9 cellular contexts compared by ENCODE assay signal in the genomic region with DNA sequence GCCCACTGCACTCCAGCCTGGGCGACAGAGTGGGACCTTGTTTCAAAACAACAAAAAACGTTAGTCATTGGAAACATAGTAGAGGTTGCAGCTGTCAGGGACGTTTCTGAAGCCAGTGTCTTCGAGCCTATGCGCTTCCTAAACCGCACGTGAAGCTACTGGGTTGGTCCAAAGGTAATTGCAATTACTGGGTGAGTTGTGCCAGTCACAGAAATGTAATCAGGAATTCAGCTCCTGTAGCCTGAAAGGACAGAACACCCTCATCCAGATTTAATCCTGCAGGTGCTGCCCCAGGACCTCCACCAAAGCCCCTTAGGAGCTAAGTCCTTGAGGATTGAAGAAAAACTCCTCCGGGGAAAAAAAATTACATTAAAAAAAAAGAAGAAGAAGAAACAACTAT.
"Had no signal": no experiment of that assay in that cellular context is flagged by ENCODE, and none has a peak within 500 bp of the region (broad histone marks: within the 10 kb centered on the region; RNA-seq: fewer than 3 reads in every experiment).

No MANE protein-coding gene starts in this region.

- H2AFZ ChIP-seq: GM23248 had no signal

- H3K27ac Mint-ChIP-seq: HFFc6 had no signal

- DNase-seq: GM23248, GOT3, H7, HFFc6, IMR-90 had no signal

- H3K4me3 Mint-ChIP-seq: HFFc6 had no signal

- H3K9me3 Mint-ChIP-seq: HFFc6 had no signal

- H3K9me3 ChIP-seq: HAP-1 had no signal

- FAIRE-seq: K562 had no signal

- H3K36me3 ChIP-seq: HAP-1 had no signal

- H3K4me3 ChIP-seq: GM23248, HAP-1, K562 had no signal

- H3K27ac ChIP-seq: GM23248, HL-60 had no signal

- ATAC-seq: HCT116, K562 had no signal
